ENCODE assay signal across 20 cellular contexts in the genomic region with DNA sequence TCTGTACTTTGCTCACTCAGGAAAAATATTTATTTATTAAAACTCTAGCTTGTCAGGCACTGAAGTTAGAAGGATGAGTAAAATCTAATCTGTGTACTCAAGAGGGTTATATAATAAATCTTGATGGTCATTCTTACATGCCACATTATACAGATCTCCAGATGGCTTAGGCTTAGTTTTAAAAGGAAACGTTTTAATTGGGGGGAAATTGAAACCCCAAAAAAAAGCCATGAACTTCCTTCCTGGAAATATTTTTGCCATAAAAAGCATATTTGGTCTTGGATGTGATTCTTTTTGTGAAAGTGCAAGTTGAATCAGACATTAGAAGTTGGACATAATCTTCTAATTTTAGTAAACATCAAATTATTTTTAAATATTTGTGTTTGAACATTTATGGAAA. TPM values are rescaled to one million over a fixed set of nuclear protein-coding genes. Genes with fewer than 3 reads are reported as not detected.
DNase-seq lines count a peak whose midpoint lies in the region; ATAC-seq, FAIRE-seq and TF ChIP-seq lines count a peak whose summit lies in the region.
"Had no signal": no experiment of that assay in that cellular context is flagged by ENCODE, and none has a peak within 500 bp of the region (broad histone marks: within the 10 kb centered on the region; RNA-seq: fewer than 3 reads in every experiment).

No MANE protein-coding gene starts in this region.

- intact Hi-C loops in A673 (cut with micrococcal nuclease; ENCODE audit: unreplicated experiment), result no loop called here
- intact Hi-C loops in kidney (cut with DNase I), result no loop called here
- intact Hi-C loops in vagina (cut with DNase I), result no loop called here

- H4K20me1 ChIP-seq in BLaER1, result no peaks in the 10 kb centered on the region

- TF ChIP-seq CTCF in A673 (conservative IDR thresholded peaks at IDR 0.05; ENCODE audit: low read depth, low read length) (no peak), kidney (IDR thresholded peaks at IDR 0.05; ENCODE audit: borderline replicate concordance, extremely low read depth, insufficient read depth) (no peak), vagina (IDR thresholded peaks at IDR 0.05) (no peak)

- H3K9ac ChIP-seq in BLaER1 (no peak overlapping the region), kidney (ENCODE audit: low read length in 2 of 2) (no peak overlapping the region)

- H3K4me1 ChIP-seq in A673 (ENCODE audit: insufficient read depth, low read length, poor library complexity, severe bottlenecking) (peaks cover 11% of the 10 kb centered on the region), BLaER1 (peaks cover 18% of the 10 kb centered on the region), kidney (ENCODE audit: control insufficient read depth in 1 of 2, insufficient read depth in 1 of 2, low read depth in 1 of 2, low read length in 2 of 2) (peaks cover 0 to 9% of the 10 kb centered on the region in 2 donors), vagina (peaks cover under 1% of the 10 kb centered on the region)

- H3K4me3 ChIP-seq in A673 (ENCODE audit: low read depth, low read length, poor library complexity, severe bottlenecking) (no peak overlapping the region), BLaER1 (no peak overlapping the region), kidney (ENCODE audit: low read length in 2 of 2) (no peak overlapping the region), vagina (no peak overlapping the region)
- H3K4me3 ChIP-seq: GM23338 had no signal

- H3K4me1 Mint-ChIP-seq in activated CD8-positive, alpha-beta memory T cell treated with anti-CD3 and anti-CD28 coated beads, Interleukin-2, amount 10 ng/mL, durations not matched to agents 7 days and 5 days, result peaks cover 3% of the 10 kb centered on the region

- H3K9me3 Mint-ChIP-seq in activated CD8-positive, alpha-beta memory T cell treated with anti-CD3 and anti-CD28 coated beads, Interleukin-2, amount 10 ng/mL, durations not matched to agents 7 days and 5 days (ENCODE audit: low read depth), result no peaks in the 10 kb centered on the region
- H3K9me3 Mint-ChIP-seq: CD4-positive, alpha-beta memory T cell; GM23338; H9; HFFc6 had no signal

- H3K36me3 Mint-ChIP-seq in activated CD8-positive, alpha-beta memory T cell treated with anti-CD3 and anti-CD28 coated beads, Interleukin-2, amount 10 ng/mL, durations not matched to agents 7 days and 5 days, result peaks cover 2% of the 10 kb centered on the region
- H3K36me3 Mint-ChIP-seq: CD4-positive, alpha-beta memory T cell had no signal

- H3K27ac Mint-ChIP-seq in activated CD8-positive, alpha-beta memory T cell treated with anti-CD3 and anti-CD28 coated beads, Interleukin-2, amount 10 ng/mL, durations not matched to agents 7 days and 5 days, result no peak overlapping the region
- H3K27ac Mint-ChIP-seq: B cell; CD4-positive, alpha-beta memory T cell; GM23338; HFFc6 had no signal

- CTCF ChIA-PET in A673 (lab: Charles Lee), result no interaction called here
- CTCF ChIA-PET in activated CD8-positive, alpha-beta memory T cell treated with anti-CD3 and anti-CD28 coated beads, Interleukin-2, amount 10 ng/mL, durations not matched to agents 7 days and 5 days (lab: Charles Lee), result no interaction called here

- H3K4me2 ChIP-seq in BLaER1, result peak overlapping the region; percentile 57
- H3K4me2 ChIP-seq: GM23338 had no signal

- H3K27me3 ChIP-seq in A673 (replicated peaks; ENCODE audit: insufficient read depth, low read depth, low read length, poor library complexity), result no peaks in the 10 kb centered on the region
- H3K27me3 ChIP-seq in BLaER1, result no peaks in the 10 kb centered on the region
- H3K27me3 ChIP-seq in vagina, result no peaks in the 10 kb centered on the region

- H3K36me3 ChIP-seq in A673 (ENCODE audit: insufficient read depth, low read length, poor library complexity, severe bottlenecking) (no peaks in the 10 kb centered on the region), BLaER1 (no peaks in the 10 kb centered on the region), kidney (ENCODE audit: control insufficient read depth in 1 of 2, insufficient read depth in 2 of 2, low read length in 2 of 2) (no peaks in the 10 kb centered on the region), vagina (no peaks in the 10 kb centered on the region)

- peak; percentile 72 for FAIRE-seq in kidney (lab: Jason Lieb, UNC)
- FAIRE-seq: GM12891, GM18507 had no signal

- H3K27me3 Mint-ChIP-seq in activated CD8-positive, alpha-beta memory T cell treated with anti-CD3 and anti-CD28 coated beads, Interleukin-2, amount 10 ng/mL, durations not matched to agents 7 days and 5 days, result no peaks in the 10 kb centered on the region
- H3K27me3 Mint-ChIP-seq: B cell; CD4-positive, alpha-beta memory T cell had no signal

- no TSS peak for BruUV-seq in A673 (replicated peaks; lab: Mats Ljungman, UMichigan)

- H3K27ac ChIP-seq in A673 (ENCODE audit: low read depth, low read length, poor library complexity, severe bottlenecking), result no peak overlapping the region
- H3K27ac ChIP-seq in BLaER1, result no peak overlapping the region
- H3K27ac ChIP-seq in kidney (ENCODE audit: low read depth in 2 of 2, low read length in 2 of 2), result no peak overlapping the region
- no peak overlapping the region for H3K27ac ChIP-seq in vagina

- no peaks in the 10 kb centered on the region for H3K9me3 ChIP-seq in A673 (ENCODE audit: low read depth, low read length, poor library complexity, severe bottlenecking)
- no peaks in the 10 kb centered on the region for H3K9me3 ChIP-seq in BLaER1
- H3K9me3 ChIP-seq in kidney (ENCODE audit: control insufficient read depth in 1 of 2, low read length in 2 of 2), result no peaks in the 10 kb centered on the region
- no peaks in the 10 kb centered on the region for H3K9me3 ChIP-seq in vagina

- DNase-seq in A673 (ENCODE audit: low spot score) (peak; percentile 56), dermis blood vessel endothelial cell (peak; percentile 27), kidney (no peak), vagina (ENCODE audit: extremely low spot score in 2 of 2) (no peak)
- no peak for DNase-seq in activated CD8-positive, alpha-beta memory T cell treated with anti-CD3 and anti-CD28 coated beads, Interleukin-2, amount 10 ng/mL, durations not matched to agents 7 days and 5 days
- DNase-seq: C1 segment of cervical spinal cord; Calu3; CD4-positive, alpha-beta memory T cell; COR-L47; DMS53; DMS79 treated with DMSO at 0.1 percent for 48 hours; GF-D8; H9; HFFc6 had no signal

- POLR2A ChIA-PET in A673 (lab: Charles Lee; ENCODE audit: low non-redundant PET), result no interaction called here

- no peak overlapping the region for H3K4me3 Mint-ChIP-seq in activated CD8-positive, alpha-beta memory T cell treated with anti-CD3 and anti-CD28 coated beads, Interleukin-2, amount 10 ng/mL, durations not matched to agents 7 days and 5 days
- H3K4me3 Mint-ChIP-seq: B cell; CD4-positive, alpha-beta memory T cell; GM23338; H9; HFFc6 had no signal

- ATAC-seq in activated CD8-positive, alpha-beta memory T cell treated with anti-CD3 and anti-CD28 coated beads, Interleukin-2, amount 10 ng/mL, durations not matched to agents 7 days and 5 days, result no peak
- ATAC-seq: GM23338, HCT116 had no signal

- TF ChIP-seq POLR2A in vagina (IDR thresholded peaks at IDR 0.05), result no peak

RNA-seq across cellular contexts. Expression of gene SENP8, which starts 6.0 kb away (rescaled TPM):
- total RNA-seq in A673 (2021) (2.0 and 2.8 TPM in 2 replicates), dermis blood vessel endothelial cell (1.2 and 2.7 TPM in 2 replicates), kidney (4.8 TPM), vagina (3.9 TPM)
- polyA plus RNA-seq in kidney (ENCODE audit: insufficient read depth, low read depth, low replicate concordance), result 5.6 TPM
- total RNA-seq in activated CD8-positive, alpha-beta memory T cell treated with anti-CD3 and anti-CD28 coated beads, Interleukin-2, amount 10 ng/mL, durations not matched to agents 7 days and 5 days, result 1 to 10 TPM; 1.1 to 1.4 TPM

RNA-seq across cellular contexts. Expression of gene MYO9A, which starts 6.3 kb away (rescaled TPM):
- 26.3 and 30.1 TPM in 2 replicates for total RNA-seq in A673 (2021)
- total RNA-seq in dermis blood vessel endothelial cell, result 33.2 and 44.9 TPM in 2 replicates
- total RNA-seq in kidney, result 132 TPM
- polyA plus RNA-seq in kidney (ENCODE audit: insufficient read depth, low read depth, low replicate concordance), result 5.5 TPM
- total RNA-seq in activated CD8-positive, alpha-beta memory T cell treated with anti-CD3 and anti-CD28 coated beads, Interleukin-2, amount 10 ng/mL, durations not matched to agents 7 days and 5 days, result 10 to 100 TPM; 15.3 to 23.4 TPM
- total RNA-seq in vagina, result 50.3 TPM

Comparison
In these comparisons a context has a peak if more than half of its experiments do, and no peak if none do; other contexts are left out.
1. DNase-seq: peak in A673 (single experiment) and dermis blood vessel endothelial cell (single experiment); none in kidney (single experiment), activated CD8-positive, alpha-beta memory T cell treated with anti-CD3 and anti-CD28 coated beads, Interleukin-2, amount 10 ng/mL, durations not matched to agents 7 days and 5 days (single experiment) and vagina (0 of 2).